ENCODE assay signal across 11 cellular contexts in the genomic region with DNA sequence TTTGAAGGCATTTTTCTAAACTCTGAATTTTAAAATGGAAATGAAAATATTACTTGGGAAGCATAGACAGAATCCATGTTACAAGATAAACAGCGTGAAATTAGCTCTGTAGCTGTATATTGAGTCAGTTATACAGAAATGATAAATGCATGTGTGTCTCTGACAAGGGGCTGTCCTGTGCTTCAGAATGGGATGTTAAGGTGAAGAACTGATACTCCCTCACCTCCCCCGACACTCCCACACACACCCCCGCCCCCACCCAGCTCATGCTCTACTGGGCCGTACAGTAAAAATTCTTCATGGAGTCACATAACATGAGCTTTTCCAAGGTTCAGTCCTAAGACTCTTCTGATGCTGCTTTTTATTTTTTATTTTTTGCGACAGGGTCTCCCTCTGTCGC. TPM values are rescaled to one million over a fixed set of nuclear protein-coding genes. Genes with fewer than 3 reads are reported as not detected.
DNase-seq lines count a peak whose midpoint lies in the region; ATAC-seq and TF ChIP-seq lines count a peak whose summit lies in the region.
"Had no signal": no experiment of that assay in that cellular context is flagged by ENCODE, and none has a peak within 500 bp of the region (broad histone marks: within the 10 kb centered on the region; RNA-seq: fewer than 3 reads in every experiment).

No MANE protein-coding gene starts in this region.

- DNase-seq in CD14-positive monocyte (ENCODE audit: low spot score), result no peak
- no peak for DNase-seq in mammary epithelial cell
- no peak for DNase-seq in SK-N-DZ (ENCODE audit: low spot score)
- DNase-seq in NCI-H2029 (lab: John Stamatoyannopoulos, UW), result no peak
- DNase-seq: brain microvascular endothelial cell, NCI-H1092, WERI-Rb-1 had no signal

- no peak overlapping the region for H3K9ac ChIP-seq in KMS-11
- H3K9ac ChIP-seq in mammary epithelial cell (ENCODE audit: insufficient read depth, low read length), result no peak overlapping the region

- peaks cover 0 to 2% (median 2%) of the 10 kb centered on the region in 3 donors for H3K27me3 Mint-ChIP-seq in CD14-positive monocyte (ENCODE audit: low read depth in 3 of 3)

- H3K4me1 ChIP-seq in KMS-11 (ENCODE audit: low read depth, poor library complexity, severe bottlenecking) (peaks cover 18% of the 10 kb centered on the region), mammary epithelial cell (ENCODE audit: insufficient read depth, low read length) (peaks cover 17% of the 10 kb centered on the region), neutrophil (ENCODE audit: control insufficient read depth in 1 of 2, insufficient read depth in 1 of 2, low read depth in 1 of 2, low read length in 1 of 2) (peaks cover 29 to 31% of the 10 kb centered on the region in 2 experiments)

- H3K27ac ChIP-seq in KMS-11 (no peak overlapping the region), mammary epithelial cell (ENCODE audit: insufficient read depth, low read depth, low read length) (no peak overlapping the region), neutrophil (peak overlapping the region; percentile 47)
- H3K27ac ChIP-seq: brain microvascular endothelial cell had no signal

- in situ Hi-C loops in mammary epithelial cell (cut with MboI; ENCODE audit: low sequenced_read_pairs in 2 of 2), result no loop called here

- H3K36me3 Mint-ChIP-seq in CD14-positive monocyte, result no peaks in the 10 kb centered on the region

- H3K27ac Mint-ChIP-seq in CD14-positive monocyte, result peak overlapping the region in 2 of 7 donors; percentile 84 to 91

- no peaks in the 10 kb centered on the region; the same call in 1 of the 2 replicates for H3K36me3 ChIP-seq in KMS-11 (ENCODE audit: insufficient read depth)
- peaks cover 5% of the 10 kb centered on the region for H3K36me3 ChIP-seq in mammary epithelial cell (ENCODE audit: insufficient read depth, low read length)
- no peaks in the 10 kb centered on the region for H3K36me3 ChIP-seq in neutrophil
- H3K36me3 ChIP-seq: brain microvascular endothelial cell had no signal

- 97% methylated on average over 5 of the region's 6 CpGs for WGBS in mammary epithelial cell (ENCODE audit: low coverage, missing lambda C conversion rate)

- H3K9me3 ChIP-seq in mammary epithelial cell (replicated peaks; ENCODE audit: insufficient read depth, low read length) (no peaks in the 10 kb centered on the region), neutrophil (no peaks in the 10 kb centered on the region)

- H3K9me3 Mint-ChIP-seq in CD14-positive monocyte, result peaks cover 0 to 5% (median 0%) of the 10 kb centered on the region in 7 donors

- H2AFZ ChIP-seq in KMS-11 (ENCODE audit: low read depth) (peak overlapping the region; percentile 46; the same call in 1 of the 2 replicates), mammary epithelial cell (ENCODE audit: low read depth, low read length) (peak overlapping the region; percentile 91)

- peak overlapping the region; percentile 73 for H3K4me2 ChIP-seq in KMS-11
- H3K4me2 ChIP-seq in mammary epithelial cell (ENCODE audit: insufficient read depth, low read depth, low read length), result no peak overlapping the region

- peak overlapping the region; percentile 92 to 96 for H3K4me3 Mint-ChIP-seq in CD14-positive monocyte

- CTCF ChIA-PET in mammary epithelial cell (lab: Charles Lee; ENCODE audit: low non-redundant PET), result interaction anchor here (0.6 kb wide), 1 partner anchor 16 kb away, joined by 3 read pairs; no protein-coding TSS in a partner anchor

- H4K20me1 ChIP-seq in KMS-11 (ENCODE audit: insufficient read depth) (no peaks in the 10 kb centered on the region), mammary epithelial cell (ENCODE audit: insufficient read depth, low read length) (no peaks in the 10 kb centered on the region)

- no TSS peak for BruUV-seq in mammary epithelial cell (replicated peaks; lab: Mats Ljungman, UMichigan)

- ATAC-seq in GM18907 (IDR thresholded peaks at IDR 0.05; ENCODE audit: unreplicated experiment), result no peak
- no peak for ATAC-seq in GM21723 (IDR thresholded peaks at IDR 0.05; ENCODE audit: unreplicated experiment)

- H3K27me3 ChIP-seq in KMS-11 (ENCODE audit: insufficient read depth, low read depth) (no peaks in the 10 kb centered on the region), mammary epithelial cell (ENCODE audit: insufficient read depth, low read length) (no peaks in the 10 kb centered on the region), neutrophil (no peaks in the 10 kb centered on the region)
- H3K27me3 ChIP-seq: brain microvascular endothelial cell had no signal

- peaks cover 41% of the 10 kb centered on the region for H3K79me2 ChIP-seq in KMS-11 (ENCODE audit: insufficient read depth, low read depth)
- H3K79me2 ChIP-seq in mammary epithelial cell (ENCODE audit: insufficient read depth, low read length), result peaks cover 40% of the 10 kb centered on the region

- intact Hi-C loops in CD14-positive monocyte (cut with micrococcal nuclease) (no loop called here), mammary epithelial cell (cut with micrococcal nuclease) (loop anchor here (10.0 kb wide), 1 partner anchor 255 kb away; no protein-coding TSS in a partner anchor)

- H3K4me3 ChIP-seq in KMS-11 (IDR thresholded peaks at IDR 0.05; ENCODE audit: insufficient read depth, low read depth, low read length) (no peak overlapping the region), mammary epithelial cell (replicated peaks in 1 of 3; ENCODE audit: insufficient read depth in 1 of 3, low read depth in 2 of 3, low read length in 3 of 3) (no peak overlapping the region), neutrophil (ENCODE audit: low read depth in 1 of 2, low read length in 1 of 2) (peak overlapping the region in 1 of 2 experiments; percentile 65)

- dilution Hi-C loops in mammary epithelial cell (cut with HindIII; ENCODE audit: low sequenced_read_pairs), result no loop called here

- TF ChIP-seq CTCF in CD14-positive monocyte (IDR thresholded peaks at IDR 0.05), result no peak
- no peak for TF ChIP-seq CTCF in KMS-11 (conservative IDR thresholded peaks at IDR 0.05; ENCODE audit: low read depth, low read length)
- TF ChIP-seq CTCF in mammary epithelial cell (conservative IDR thresholded peaks at IDR 0.05 in 1 of 2, IDR thresholded peaks at IDR 0.05 in 1 of 2; ENCODE audit: extremely low read depth in 1 of 2, insufficient read depth in 1 of 2, low read depth in 1 of 2, low read length in 2 of 2), result no peak
- no peak for TF ChIP-seq CTCF in neutrophil (IDR thresholded peaks at IDR 0.05)

- H3K4me1 Mint-ChIP-seq in CD14-positive monocyte, result peaks cover 57% of the 10 kb centered on the region

RNA-seq across cellular contexts. Expression of gene THUMPD2, which starts 0.9 kb away (rescaled TPM):
- polyA plus RNA-seq in CD14-positive monocyte, result 1 to 10 TPM; 2.8 to 4.2 TPM
- 10 to 100 TPM; 15.0 to 15.7 TPM for total RNA-seq in mammary epithelial cell
- polyA plus RNA-seq in mammary epithelial cell, result 8.4 TPM
- 4.2 TPM for polyA minus RNA-seq in mammary epithelial cell
- 18.2 and 25.9 TPM in 2 replicates for polyA plus RNA-seq in SK-N-DZ (2014; cell fraction: cytosol; rRNA removed)
- polyA plus RNA-seq in SK-N-DZ (2014; cell fraction: nucleus; rRNA removed), result 33.7 and 34.4 TPM in 2 replicates
